ENCODE assay signal across 13 cellular contexts in the genomic region with DNA sequence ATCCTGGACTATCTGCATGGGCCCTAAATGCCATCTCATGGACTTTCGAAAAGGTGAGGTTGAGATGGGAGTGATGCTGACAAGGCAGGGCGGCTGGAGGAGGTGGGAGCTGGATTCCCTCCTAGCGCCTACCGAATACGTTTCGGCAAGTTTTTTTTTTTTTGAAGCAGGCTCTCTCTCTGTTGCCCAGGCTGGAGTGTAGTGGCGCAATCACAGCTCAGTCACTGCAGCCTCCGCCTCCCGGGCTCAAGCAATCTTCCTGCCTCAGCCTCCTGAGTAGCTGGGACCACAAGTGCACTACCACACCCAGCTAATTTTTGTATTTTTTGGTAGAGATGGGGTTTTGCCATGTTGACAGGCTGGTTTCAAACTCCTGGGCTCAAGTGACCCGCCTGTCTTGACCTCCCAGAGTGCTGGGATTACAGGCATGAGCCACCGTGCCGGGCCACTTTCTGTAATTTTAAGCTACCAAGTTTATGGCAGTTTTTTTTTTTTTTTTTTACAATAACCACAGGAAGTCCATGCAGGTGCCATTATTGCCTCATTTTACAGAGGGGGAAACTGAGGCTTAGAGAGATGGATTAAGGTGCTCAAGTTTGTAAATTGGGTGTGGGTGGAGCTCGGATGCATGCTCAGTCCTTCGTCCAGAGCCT.
DNase-seq lines count a peak whose midpoint lies in the region; ATAC-seq and TF ChIP-seq lines count a peak whose summit lies in the region.
"Had no signal": no experiment of that assay in that cellular context is flagged by ENCODE, and none has a peak within 500 bp of the region (broad histone marks: within the 10 kb centered on the region; RNA-seq: fewer than 3 reads in every experiment).

No MANE protein-coding gene starts in this region.

- peaks cover 45% of the 10 kb centered on the region for H3K36me3 Mint-ChIP-seq in CD4-positive, alpha-beta T cell (ENCODE audit: low read depth)
- H3K36me3 Mint-ChIP-seq in activated naive CD8-positive, alpha-beta T cell treated with anti-CD3 and anti-CD28 coated beads, Interleukin-2, amount 50 U/mL, for 24 hours (ENCODE audit: low read depth), result peaks cover 43% of the 10 kb centered on the region

- H3K27me3 Mint-ChIP-seq in CD4-positive, alpha-beta T cell, result no peaks in the 10 kb centered on the region
- H3K27me3 Mint-ChIP-seq in activated naive CD8-positive, alpha-beta T cell treated with anti-CD3 and anti-CD28 coated beads, Interleukin-2, amount 50 U/mL, for 24 hours, result no peaks in the 10 kb centered on the region
- H3K27me3 Mint-ChIP-seq: activated naive CD8-positive, alpha-beta T cell treated with anti-CD3 and anti-CD28 coated beads, Interleukin-2, amount 10 ng/mL, durations not matched to agents 7 days and 5 days; stimulated activated naive CD8-positive, alpha-beta T cell treated with anti-CD3 and anti-CD28 coated beads, Interleukin-15, amount 100 ng/mL, for 72 hours had no signal

- H3K9me3 ChIP-seq in CD4-positive, alpha-beta T cell (ENCODE audit: control insufficient read depth, low read length), result no peaks in the 10 kb centered on the region
- H3K9me3 ChIP-seq in HUES6 (ENCODE audit: control insufficient read depth, insufficient read depth, low read depth, low read length), result peaks cover 16% of the 10 kb centered on the region; the same call in 1 of the 2 replicates
- peaks cover 10% of the 10 kb centered on the region for H3K9me3 ChIP-seq in mesenchymal stem cell (ENCODE audit: control insufficient read depth, low read length)
- H3K9me3 ChIP-seq: pancreas had no signal

- peak overlapping the region; percentile 85 for H2BK5ac ChIP-seq in mesenchymal stem cell (ENCODE audit: low read depth, low read length, poor library complexity, severe bottlenecking)

- H3K4me3 Mint-ChIP-seq in CD4-positive, alpha-beta T cell, result peak overlapping the region; percentile 40
- no peak overlapping the region for H3K4me3 Mint-ChIP-seq in activated naive CD8-positive, alpha-beta T cell treated with anti-CD3 and anti-CD28 coated beads, Interleukin-2, amount 50 U/mL, for 24 hours

- H2AK5ac ChIP-seq in mesenchymal stem cell (ENCODE audit: low read length, severe bottlenecking), result peak overlapping the region; percentile 99

- H2BK120ac ChIP-seq in mesenchymal stem cell (ENCODE audit: low read depth, low read length), result peak overlapping the region; percentile 24

- no peak overlapping the region for H2AFZ ChIP-seq in mesenchymal stem cell (ENCODE audit: low read depth, low read length)

- CTCF ChIA-PET in CD4-positive, alpha-beta T cell (lab: Charles Lee), result interaction anchor here (1.4 kb wide), 1 partner anchor 18 kb away, joined by 4 read pairs; no protein-coding TSS in a partner anchor

- peaks cover 22% of the 10 kb centered on the region for H3K79me1 ChIP-seq in mesenchymal stem cell (replicated peaks; ENCODE audit: low read length, poor library complexity, severe bottlenecking)

- 61% methylated on average over 12 of the region's 14 CpGs for WGBS in mesenchymal stem cell

- H3K27ac Mint-ChIP-seq in CD4-positive, alpha-beta T cell, result peak overlapping the region; percentile 1
- H3K27ac Mint-ChIP-seq in activated naive CD8-positive, alpha-beta T cell treated with anti-CD3 and anti-CD28 coated beads, Interleukin-2, amount 50 U/mL, for 24 hours, result peak overlapping the region; percentile 71

- peak overlapping the region in 1 of 2 experiments; percentile 51 for H3K23ac ChIP-seq in mesenchymal stem cell (ENCODE audit: low read length in 2 of 2)

- no peak overlapping the region for H3K27ac ChIP-seq in CD4-positive, alpha-beta T cell (ENCODE audit: low read depth, low read length)
- H3K27ac ChIP-seq in HUES6 (ENCODE audit: low read depth, low read length) (peak overlapping the region; percentile 75; the same call in 1 of the 2 replicates), mesenchymal stem cell (ENCODE audit: low read length, poor library complexity, severe bottlenecking) (peak overlapping the region; percentile 98)
- H3K27ac ChIP-seq: left ventricle myocardium inferior, pancreas had no signal

- peaks cover 60% of the 10 kb centered on the region for H3K4me1 Mint-ChIP-seq in CD4-positive, alpha-beta T cell (ENCODE audit: low read depth)
- H3K4me1 Mint-ChIP-seq in activated naive CD8-positive, alpha-beta T cell treated with anti-CD3 and anti-CD28 coated beads, Interleukin-2, amount 50 U/mL, for 24 hours, result peaks cover 59% of the 10 kb centered on the region

- H3K27me3 ChIP-seq in CD4-positive, alpha-beta T cell (ENCODE audit: control insufficient read depth, insufficient read depth, low read length), result no peaks in the 10 kb centered on the region
- no peaks in the 10 kb centered on the region for H3K27me3 ChIP-seq in HUES6 (ENCODE audit: control insufficient read depth, insufficient read depth, low read length)
- H3K27me3 ChIP-seq in mesenchymal stem cell (ENCODE audit: control insufficient read depth in 1 of 2, insufficient read depth in 1 of 2, low read length in 2 of 2), result no peaks in the 10 kb centered on the region
- H3K27me3 ChIP-seq: pancreas had no signal

- no peak for TF ChIP-seq CTCF in CD4-positive, alpha-beta T cell (IDR thresholded peaks at IDR 0.05)

- intact Hi-C loops in CD4-positive, alpha-beta T cell (cut with DNase I, micrococcal nuclease), result no loop called here

- no peak for DNase-seq in CD4-positive, alpha-beta T cell
- no peak for DNase-seq in activated naive CD8-positive, alpha-beta T cell treated with anti-CD3 and anti-CD28 coated beads, Interleukin-2, amount 50 U/mL, for 24 hours
- peak; percentile 63 for DNase-seq in mesenchymal stem cell
- no peak for DNase-seq in GM03348 (ENCODE audit: low spot score)
- DNase-seq: activated naive CD8-positive, alpha-beta T cell treated with anti-CD3 and anti-CD28 coated beads, Interleukin-2, amount 10 ng/mL, durations not matched to agents 7 days and 5 days; left ventricle myocardium inferior; NCI-H446 treated with DMSO at 0.1 percent for 48 hours; pancreas had no signal

- no peak for ATAC-seq in CD4-positive, alpha-beta T cell (ENCODE audit: poor library complexity)
- no peak for ATAC-seq in activated naive CD8-positive, alpha-beta T cell treated with anti-CD3 and anti-CD28 coated beads, Interleukin-2, amount 50 U/mL, for 24 hours
- ATAC-seq in HG03097 (IDR thresholded peaks at IDR 0.05; ENCODE audit: low FRiP score, unreplicated experiment), result no peak
- no peak for ATAC-seq in HG03342 (IDR thresholded peaks at IDR 0.05; ENCODE audit: unreplicated experiment)
- no peak for ATAC-seq in esophagus mucosa

- H3K4me1 ChIP-seq in HUES6 (ENCODE audit: control insufficient read depth, insufficient read depth, low read length) (peaks cover 32% of the 10 kb centered on the region), mesenchymal stem cell (ENCODE audit: control insufficient read depth, insufficient read depth, low read depth, low read length) (peaks cover 24% of the 10 kb centered on the region)
- H3K4me1 ChIP-seq: left ventricle myocardium inferior had no signal

- H3K4ac ChIP-seq in mesenchymal stem cell (ENCODE audit: low read depth in 1 of 2, low read length in 2 of 2), result peak overlapping the region; percentile 76 to 79

- POLR2A ChIA-PET in CD4-positive, alpha-beta T cell (lab: Charles Lee), result interaction anchor here (0.7 to 1.0 kb wide), 2 partner anchors 8 to 235 kb away, joined by 3 to 4 read pairs; no protein-coding TSS in a partner anchor

- peak overlapping the region; percentile 16 to 75 for H3K18ac ChIP-seq in mesenchymal stem cell (ENCODE audit: low read depth in 1 of 2, low read length in 2 of 2)

- H2BK15ac ChIP-seq in mesenchymal stem cell (ENCODE audit: low read depth, poor library complexity, severe bottlenecking), result no peak overlapping the region

- H2BK12ac ChIP-seq in mesenchymal stem cell (ENCODE audit: low read length in 2 of 2), result peak overlapping the region in 1 of 2 experiments; percentile 73

- H3K36me3 ChIP-seq in HUES6 (ENCODE audit: control insufficient read depth, insufficient read depth, low read length), result no peaks in the 10 kb centered on the region
- H3K36me3 ChIP-seq in mesenchymal stem cell (ENCODE audit: control insufficient read depth in 1 of 2, insufficient read depth in 2 of 2, low read depth in 1 of 2, low read length in 2 of 2), result no peaks in the 10 kb centered on the region
- H3K36me3 ChIP-seq: left ventricle myocardium inferior, pancreas had no signal

- no peak overlapping the region for H3K14ac ChIP-seq in mesenchymal stem cell (ENCODE audit: low read length in 2 of 2)

- H3K9ac ChIP-seq in HUES6 (ENCODE audit: low read length) (peak overlapping the region; percentile 19), mesenchymal stem cell (ENCODE audit: low read length) (peak overlapping the region; percentile 18)

- H4K8ac ChIP-seq in mesenchymal stem cell (ENCODE audit: low read length), result peak overlapping the region; percentile 27

- H4K91ac ChIP-seq in mesenchymal stem cell (ENCODE audit: low read length), result peak overlapping the region; percentile 70

- H3K9me3 Mint-ChIP-seq in CD4-positive, alpha-beta T cell, result no peaks in the 10 kb centered on the region
- H3K9me3 Mint-ChIP-seq in activated naive CD8-positive, alpha-beta T cell treated with anti-CD3 and anti-CD28 coated beads, Interleukin-2, amount 50 U/mL, for 24 hours, result peaks cover 16% of the 10 kb centered on the region
- H3K9me3 Mint-ChIP-seq: activated naive CD8-positive, alpha-beta T cell treated with anti-CD3 and anti-CD28 coated beads, Interleukin-2, amount 10 ng/mL, durations not matched to agents 7 days and 5 days had no signal

- H3K4me3 ChIP-seq in HUES6 (ENCODE audit: low read depth, low read length), result no peak overlapping the region
- no peak overlapping the region for H3K4me3 ChIP-seq in mesenchymal stem cell (ENCODE audit: insufficient read depth in 1 of 2, low read depth in 1 of 2, low read length in 2 of 2)
- H3K4me3 ChIP-seq: left ventricle myocardium inferior, pancreas had no signal

- H3K4me2 ChIP-seq in mesenchymal stem cell (ENCODE audit: low read length, poor library complexity, severe bottlenecking), result peak overlapping the region; percentile 64
